ENCODE assay signal across 3 cellular contexts in genomic region chr7:151043449-151043848, GRCh38. TPM values are rescaled to one million over a fixed set of nuclear protein-coding genes. Genes with fewer than 3 reads are reported as not detected.
"Had no signal": no experiment of that assay in that cellular context is flagged by ENCODE, and none has a peak within 500 bp of the region (broad histone marks: within the 10 kb centered on the region; RNA-seq: fewer than 3 reads in every experiment).

No MANE protein-coding gene starts in this region.

RNA-seq across cellular contexts. Expression of gene ASIC3, which starts 4.9 kb away (rescaled TPM):
- total RNA-seq: ascending aorta had no signal

RNA-seq across cellular contexts. Expression of gene ATG9B, which starts 19.2 kb away (rescaled TPM):
- total RNA-seq: ascending aorta, body of pancreas had no signal
- polyA plus RNA-seq: aorta had no signal
